ENCODE assay signal across 11 cellular contexts in the genomic region with DNA sequence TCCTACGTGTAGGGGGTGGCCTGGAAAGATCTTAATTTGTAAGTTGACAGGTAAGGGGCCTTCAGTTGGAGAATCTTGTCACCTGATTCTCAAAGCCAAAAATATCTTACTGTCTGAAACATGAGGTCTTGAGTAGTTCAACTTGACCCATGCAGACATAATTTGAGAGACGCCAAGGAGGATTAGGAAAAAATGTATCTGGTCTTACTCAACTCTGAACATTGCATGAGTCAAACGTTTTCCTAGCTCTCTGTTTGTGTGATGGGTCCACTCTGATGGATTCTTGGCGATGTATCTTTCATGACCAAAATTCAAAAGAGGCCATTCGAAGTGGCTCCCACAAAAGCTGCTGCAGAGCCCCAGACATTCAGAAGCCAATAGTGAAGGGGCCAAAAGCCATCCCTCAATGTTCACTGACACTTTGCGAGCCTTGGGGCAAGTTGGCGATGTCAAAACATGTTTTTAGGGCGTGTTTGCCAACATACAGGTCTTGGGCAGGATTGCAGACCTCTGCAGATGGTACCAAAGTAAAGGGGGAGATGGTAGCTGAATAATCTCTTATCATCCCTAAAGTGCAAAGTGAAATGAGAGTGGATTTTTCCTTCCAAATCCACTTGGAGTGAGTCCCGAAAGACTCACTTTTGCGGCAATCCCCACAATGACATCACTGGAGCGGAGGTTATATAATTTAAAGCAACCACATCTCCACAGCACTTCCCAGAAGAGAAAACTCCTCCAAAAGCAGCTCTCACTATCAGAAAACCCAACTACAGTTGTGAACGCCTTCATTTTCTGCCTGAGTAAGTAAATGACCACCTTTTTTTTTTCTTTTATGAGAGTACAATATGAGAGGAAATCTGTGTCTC. TPM values are rescaled to one million over a fixed set of nuclear protein-coding genes. Genes with fewer than 3 reads are reported as not detected.
DNase-seq lines count a peak whose midpoint lies in the region; ATAC-seq and TF ChIP-seq lines count a peak whose summit lies in the region.
"Had no signal": no experiment of that assay in that cellular context is flagged by ENCODE, and none has a peak within 500 bp of the region (broad histone marks: within the 10 kb centered on the region; RNA-seq: fewer than 3 reads in every experiment).

A gene (plus strand): TSS at position 710 of the 866 bp plus-strand sequence. CDS start 7,473 bp downstream, outside the sequence.

- in situ Hi-C loops in GM23248 (cut with MboI) = no loop called here

- H4K20me1 ChIP-seq in GM23248 (ENCODE audit: insufficient read depth) = no peaks in the 10 kb centered on the region

- intact Hi-C loops in activated CD4-positive, alpha-beta T cell treated with anti-CD3 and anti-CD28 coated beads for 36 hours (cut with DNase I, micrococcal nuclease) = no loop called here

- H3K9ac ChIP-seq in GM23248 (peak within 1 kb of the TSS; percentile 80), adipocyte (ENCODE audit: low read length) (peak within 1 kb of the TSS; percentile 22)

- WGBS in GM23248 (ENCODE audit: low coverage in 1 of 2, low lambda C conversion rate in 2 of 2, missing lambda C conversion rate in 2 of 2), 2 experiments = 26 to 27% methylated on average over 12 of the region's 12 CpGs

- H3K4me2 ChIP-seq in GM23248 (ENCODE audit: unreplicated experiment) = peak within 1 kb of the TSS; percentile 64

- peak within 1 kb of the TSS; percentile 59 for H3K4me3 ChIP-seq in GM23248
- H3K4me3 ChIP-seq in adipocyte (ENCODE audit: low read length) = peak within 1 kb of the TSS; percentile 47
- no peak within 1 kb of the TSS for H3K4me3 ChIP-seq in skin epidermis
- H3K4me3 ChIP-seq: ovary, upper lobe of left lung had no signal

- DNase-seq in GM23248 (peak; percentile 93), adipocyte (ENCODE audit: low read depth) (peak; percentile 96), foreskin keratinocyte (peak; percentile 65 to 82), HUDEP-2 (lab: John Stamatoyannopoulos, UW; ENCODE audit: unreplicated experiment in 76 of 76) (no peak), type B pancreatic cell (ENCODE audit: extremely low spot score, unreplicated experiment) (no peak)
- DNase-seq in activated CD4-positive, alpha-beta T cell treated with anti-CD3 and anti-CD28 coated beads for 36 hours = no peak
- DNase-seq: ovary, upper lobe of left lung had no signal

- H3K4me1 ChIP-seq in GM23248 (ENCODE audit: insufficient read depth) (peaks cover 54% of the 10 kb centered on the region), adipocyte (ENCODE audit: control insufficient read depth, insufficient read depth, low read length) (peaks cover 40% of the 10 kb centered on the region), foreskin keratinocyte (peaks cover 21% of the 10 kb centered on the region)

- H3K36me3 Mint-ChIP-seq in activated CD4-positive, alpha-beta T cell treated with anti-CD3 and anti-CD28 coated beads for 36 hours (ENCODE audit: low read depth) = no peaks in the 10 kb centered on the region
- no peaks in the 10 kb centered on the region for H3K36me3 Mint-ChIP-seq in type B pancreatic cell

- H3K9me3 ChIP-seq in GM23248 (ENCODE audit: low read depth) (no peaks in the 10 kb centered on the region), adipocyte (ENCODE audit: control insufficient read depth, low read length) (peaks cover 10% of the 10 kb centered on the region)
- H3K9me3 ChIP-seq: ovary, upper lobe of left lung had no signal

- POLR2A ChIA-PET in activated CD4-positive, alpha-beta T cell treated with anti-CD3 and anti-CD28 coated beads for 36 hours (lab: Charles Lee) = no interaction called here

- H3K27ac ChIP-seq in GM23248 (peak within 1 kb of the TSS; percentile 97), foreskin keratinocyte (peak within 1 kb of the TSS; percentile 74), skin epidermis (peak within 1 kb of the TSS in 15 of 21 experiments; percentile 8 to 79 (median 46))
- H3K27ac ChIP-seq: ovary, upper lobe of left lung had no signal

- peaks cover 44% of the 10 kb centered on the region for H3F3A ChIP-seq in GM23248 (ENCODE audit: insufficient read depth)

- CTCF ChIA-PET in activated CD4-positive, alpha-beta T cell treated with anti-CD3 and anti-CD28 coated beads for 36 hours (lab: Charles Lee) = interaction anchor here (0.6 kb wide), 1 partner anchor 12 kb away, joined by 4 read pairs; no protein-coding TSS in a partner anchor

- H3K79me2 ChIP-seq in GM23248 (ENCODE audit: insufficient read depth) = peaks cover 26% of the 10 kb centered on the region

- H3K36me3 ChIP-seq in GM23248 (ENCODE audit: low read depth) (no peaks in the 10 kb centered on the region), adipocyte (ENCODE audit: control insufficient read depth, insufficient read depth, low read length, severe bottlenecking) (no peaks in the 10 kb centered on the region)
- H3K36me3 ChIP-seq: ovary, upper lobe of left lung had no signal

- H3K9me2 ChIP-seq in GM23248 (ENCODE audit: insufficient read depth) = no peaks in the 10 kb centered on the region

- no peaks in the 10 kb centered on the region for H3K9me3 Mint-ChIP-seq in activated CD4-positive, alpha-beta T cell treated with anti-CD3 and anti-CD28 coated beads for 36 hours (ENCODE audit: low read depth)
- H3K9me3 Mint-ChIP-seq in type B pancreatic cell = peaks cover 1% of the 10 kb centered on the region
- H3K9me3 Mint-ChIP-seq: T-helper 2 cell treated with Interferon-gamma antibody and Interleukin-4, amounts not matched to agents 5 μg/mL and 100 μg/mL, for 36 hours had no signal

- no peak for TF ChIP-seq CTCF in foreskin keratinocyte (conservative IDR thresholded peaks at IDR 0.05)
- TF ChIP-seq CTCF in type B pancreatic cell (conservative IDR thresholded peaks at IDR 0.05) = no peak

- no peaks in the 10 kb centered on the region for H3K27me3 ChIP-seq in GM23248 (replicated peaks; ENCODE audit: insufficient read depth)
- H3K27me3 ChIP-seq in adipocyte (replicated peaks; ENCODE audit: control insufficient read depth, insufficient read depth, low read length) = no peaks in the 10 kb centered on the region
- H3K27me3 ChIP-seq in foreskin keratinocyte = no peaks in the 10 kb centered on the region
- H3K27me3 ChIP-seq: ovary, upper lobe of left lung had no signal

- peaks cover 15% of the 10 kb centered on the region for H3K27me3 Mint-ChIP-seq in activated CD4-positive, alpha-beta T cell treated with anti-CD3 and anti-CD28 coated beads for 36 hours
- H3K27me3 Mint-ChIP-seq in type B pancreatic cell = peaks cover 29% of the 10 kb centered on the region

- H3K4me3 Mint-ChIP-seq in activated CD4-positive, alpha-beta T cell treated with anti-CD3 and anti-CD28 coated beads for 36 hours = no peak within 1 kb of the TSS
- H3K4me3 Mint-ChIP-seq in type B pancreatic cell = no peak within 1 kb of the TSS
- H3K4me3 Mint-ChIP-seq: T-helper 2 cell treated with Interferon-gamma antibody and Interleukin-4, amounts not matched to agents 5 μg/mL and 100 μg/mL, for 36 hours had no signal

- no peak within 1 kb of the TSS for H3K27ac Mint-ChIP-seq in activated CD4-positive, alpha-beta T cell treated with anti-CD3 and anti-CD28 coated beads for 36 hours
- no peak within 1 kb of the TSS for H3K27ac Mint-ChIP-seq in type B pancreatic cell
- H3K27ac Mint-ChIP-seq: T-helper 2 cell treated with Interferon-gamma antibody and Interleukin-4, amounts not matched to agents 5 μg/mL and 100 μg/mL, for 36 hours had no signal

- no peaks in the 10 kb centered on the region for H3K4me1 Mint-ChIP-seq in activated CD4-positive, alpha-beta T cell treated with anti-CD3 and anti-CD28 coated beads for 36 hours
- peaks cover 10% of the 10 kb centered on the region for H3K4me1 Mint-ChIP-seq in type B pancreatic cell (ENCODE audit: unreplicated experiment)

- ATAC-seq in foreskin keratinocyte = peak; percentile 80
- no peak for ATAC-seq in activated CD4-positive, alpha-beta T cell treated with anti-CD3 and anti-CD28 coated beads for 36 hours
- ATAC-seq in GM18868 (IDR thresholded peaks at IDR 0.05; ENCODE audit: unreplicated experiment) = no peak

- H2AFZ ChIP-seq in GM23248 = no peak within 1 kb of the TSS

RNA-seq across cellular contexts. Expression of the gene that starts here (rescaled TPM):
- total RNA-seq in GM23248 (2014; rRNA removed; shearing (Covaris generic)) = 3.9 and 5.5 TPM in 2 replicates
- polyA plus RNA-seq in GM23248 (2016; fragmentation: Nextera tagmentation; extraction: Ambion mirVana) (12.9 and 15.1 TPM in 2 replicates), foreskin keratinocyte (6.5 and 7.6 TPM in 2 replicates)
- total RNA-seq in foreskin keratinocyte (5.0 and 5.4 TPM in 2 replicates), type B pancreatic cell (ENCODE audit: low replicate concordance) (0.62 TPM in 1 of 2 replicates, not detected in the other)
- total RNA-seq in activated CD4-positive, alpha-beta T cell treated with anti-CD3 and anti-CD28 coated beads for 36 hours = not detected

Comparison
In these comparisons a context has a peak if more than half of its experiments do, and no peak if none do; other contexts are left out.
1. DNase-seq: peak in GM23248 (single experiment), adipocyte (single experiment) and foreskin keratinocyte (2 of 2); none in activated CD4-positive, alpha-beta T cell treated with anti-CD3 and anti-CD28 coated beads for 36 hours (single experiment), HUDEP-2 (0 of 76) and type B pancreatic cell (single experiment).
2. H3K27ac ChIP-seq: peak in every context shown above with its lines; median percentile 97 in GM23248; 74 in foreskin keratinocyte; 46 in skin epidermis.
3. H3K4me3 ChIP-seq: peak in GM23248 (single experiment) and adipocyte (single experiment); none in skin epidermis (0 of 7).